26 cellular contexts compared by ENCODE assay signal in the genomic region with DNA sequence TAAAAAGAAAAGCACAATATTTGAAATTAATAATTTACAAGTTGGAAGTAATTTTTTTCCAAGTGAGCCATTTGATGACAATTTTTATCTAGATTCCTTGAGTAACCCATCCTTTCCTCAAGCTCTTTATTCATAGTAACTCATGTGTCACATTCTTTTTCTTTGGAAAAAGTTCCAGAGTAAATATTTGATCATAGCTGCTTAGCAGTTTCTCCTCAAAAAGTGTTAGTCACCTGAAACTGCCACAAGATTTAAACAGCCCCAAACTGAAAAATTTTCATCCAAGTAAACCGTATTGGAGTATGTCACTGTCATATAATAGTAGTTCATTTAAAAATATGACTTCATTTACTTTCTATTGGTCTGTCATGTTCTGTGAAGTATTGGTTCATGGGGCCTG.
"Had no signal": no experiment of that assay in that cellular context is flagged by ENCODE, and none has a peak within 500 bp of the region (broad histone marks: within the 10 kb centered on the region; RNA-seq: fewer than 3 reads in every experiment).

No MANE protein-coding gene starts in this region.

- H3K27me3 ChIP-seq: gastrocnemius medialis, hepatocyte, ovary, right lobe of liver, suprapubic skin, vagina had no signal

- H3K4me1 Mint-ChIP-seq: memory B cell; stimulated activated naive B cell treated with anti-CD40 and anti-IgM and Interleukin-4, amounts not matched to agents 10 μg/mL and 1 μg/mL and 100 μg/mL, for 72 hours had no signal

- DNase-seq: dorsolateral prefrontal cortex; effector CD8-positive, alpha-beta T cell; endodermal cell; foreskin fibroblast; gastrocnemius medialis; head of caudate nucleus; natural killer cell; occipital lobe; ovary; posterior cingulate gyrus; psoas muscle; retina; right lobe of liver; small intestine; stimulated activated CD4-positive, alpha-beta T cell treated with anti-CD3 and anti-CD28 coated beads, Interleukin-15, amount 100 ng/mL, for 24 hours; stimulated activated CD4-positive, alpha-beta T cell treated with anti-CD3 and anti-CD28 coated beads, Interleukin-2, amount 100 ng/mL, for 48 hours; stimulated activated naive B cell treated with anti-CD40 and anti-IgM and Interleukin-4, amounts not matched to agents 10 μg/mL and 1 μg/mL and 100 μg/mL, for 72 hours; trophoblast cell had no signal

- H3K27me3 Mint-ChIP-seq: memory B cell; stimulated activated naive CD8-positive, alpha-beta T cell treated with anti-CD3 and anti-CD28 coated beads, Interleukin-15, Interleukin-2, amounts not matched to agents 100 ng/mL and 50 ng/mL, for 24 hours had no signal

- H3K36me3 Mint-ChIP-seq: memory B cell; natural killer cell; stimulated activated naive B cell treated with anti-CD40 and anti-IgM and Interleukin-4, amounts not matched to agents 10 μg/mL and 1 μg/mL and 100 μg/mL, for 72 hours had no signal

- ATAC-seq: esophagus mucosa; gastrocnemius medialis; natural killer cell; psoas muscle; right lobe of liver; stimulated activated naive B cell treated with anti-CD40 and anti-IgM and Interleukin-4, amounts not matched to agents 10 μg/mL and 1 μg/mL and 100 μg/mL, for 72 hours had no signal

- H3K36me3 ChIP-seq: gastrocnemius medialis, ovary, right lobe of liver, suprapubic skin, vagina had no signal

- H3K27ac ChIP-seq: dorsolateral prefrontal cortex, epithelial cell of prostate, gastrocnemius medialis, hepatocyte, ovary, psoas muscle, right lobe of liver, suprapubic skin, vagina had no signal

- H3K4me3 ChIP-seq: dorsolateral prefrontal cortex, gastrocnemius medialis, hepatocyte, lung, ovary, psoas muscle, right lobe of liver, suprapubic skin, vagina had no signal

- H3K4me3 Mint-ChIP-seq: endodermal cell; memory B cell; natural killer cell; stimulated activated naive B cell treated with anti-CD40 and anti-IgM and Interleukin-4, amounts not matched to agents 10 μg/mL and 1 μg/mL and 100 μg/mL, for 72 hours; stimulated activated naive CD8-positive, alpha-beta T cell treated with anti-CD3 and anti-CD28 coated beads, Interleukin-15, Interleukin-2, amounts not matched to agents 100 ng/mL and 50 ng/mL, for 24 hours had no signal

- H3K9me3 Mint-ChIP-seq: memory B cell; natural killer cell; stimulated activated naive B cell treated with anti-CD40 and anti-IgM and Interleukin-4, amounts not matched to agents 10 μg/mL and 1 μg/mL and 100 μg/mL, for 72 hours; stimulated activated naive CD8-positive, alpha-beta T cell treated with anti-CD3 and anti-CD28 coated beads, Interleukin-15, Interleukin-2, amounts not matched to agents 100 ng/mL and 50 ng/mL, for 24 hours had no signal

- H3K27ac Mint-ChIP-seq: endodermal cell; memory B cell; natural killer cell; stimulated activated naive B cell treated with anti-CD40 and anti-IgM and Interleukin-4, amounts not matched to agents 10 μg/mL and 1 μg/mL and 100 μg/mL, for 72 hours; stimulated activated naive CD8-positive, alpha-beta T cell treated with anti-CD3 and anti-CD28 coated beads, Interleukin-15, Interleukin-2, amounts not matched to agents 100 ng/mL and 50 ng/mL, for 24 hours had no signal

- H3K4me1 ChIP-seq: gastrocnemius medialis, psoas muscle, right lobe of liver, suprapubic skin, vagina had no signal

- H3K9me3 ChIP-seq: gastrocnemius medialis, ovary, psoas muscle, right lobe of liver, suprapubic skin, vagina had no signal
